9 cellular contexts compared by ENCODE assay signal in genomic region chr10:32953277-32953927, GRCh38. TPM values are rescaled to one million over a fixed set of nuclear protein-coding genes. Genes with fewer than 3 reads are reported as not detected.
DNase-seq lines count a peak whose midpoint lies in the region; ATAC-seq and TF ChIP-seq lines count a peak whose summit lies in the region.
"Had no signal": no experiment of that assay in that cellular context is flagged by ENCODE, and none has a peak within 500 bp of the region (broad histone marks: within the 10 kb centered on the region; RNA-seq: fewer than 3 reads in every experiment).

No MANE protein-coding gene starts in this region.

- H3K4me1 ChIP-seq in Caco-2 (peaks cover 61% of the 10 kb centered on the region), neuronal stem cell (ENCODE audit: control insufficient read depth in 2 of 2, insufficient read depth in 1 of 2, low read depth in 1 of 2, low read length in 2 of 2) (peaks cover 14 to 21% of the 10 kb centered on the region in 2 donors)

- peak overlapping the region; percentile 14 for H3K27ac Mint-ChIP-seq in Caco-2 (ENCODE audit: unreplicated experiment)

- DNase-seq in Caco-2: no peak
- peak; percentile 75 for DNase-seq in RKO (ENCODE audit: low spot score)
- DNase-seq in epithelial cell of prostate (ENCODE audit: low read depth, low spot score): no peak
- no peak for DNase-seq in neuronal stem cell (ENCODE audit: low spot score)
- DNase-seq in activated naive CD4-positive, alpha-beta T cell treated with anti-CD3 and anti-CD28 coated beads, Interleukin-2, amount 50 U/mL, for 16 hours: no peak
- DNase-seq in T-helper 9 cell: no peak
- DNase-seq: dorsolateral prefrontal cortex had no signal

- no peak overlapping the region for H3K9ac ChIP-seq in neuronal stem cell (ENCODE audit: low read depth, low read length, poor library complexity)

- H3K18ac ChIP-seq in neuronal stem cell (ENCODE audit: low read length): no peak overlapping the region

- no TSS peak for BruUV-seq in Caco-2 (replicated peaks; lab: Mats Ljungman, UMichigan)

- H3K4me3 Mint-ChIP-seq in Caco-2 (ENCODE audit: unreplicated experiment): no peak overlapping the region

- H3K4ac ChIP-seq in neuronal stem cell (ENCODE audit: low read length): no peak overlapping the region

- H4K8ac ChIP-seq in neuronal stem cell (ENCODE audit: low read depth, low read length): no peak overlapping the region

- H3K79me1 ChIP-seq in neuronal stem cell (ENCODE audit: low read depth, low read length): peaks cover 4% of the 10 kb centered on the region

- peaks cover 64% of the 10 kb centered on the region for H3K4me1 Mint-ChIP-seq in Caco-2 (ENCODE audit: low read depth, unreplicated experiment)

- H3K27me3 ChIP-seq in Caco-2 (replicated peaks; ENCODE audit: control insufficient read depth, insufficient read depth, low read length): no peaks in the 10 kb centered on the region
- H3K27me3 ChIP-seq in neuronal stem cell (ENCODE audit: control insufficient read depth in 3 of 3, insufficient read depth in 3 of 3, low read depth in 1 of 3, low read length in 3 of 3): no peaks in the 10 kb centered on the region
- H3K27me3 ChIP-seq: dorsolateral prefrontal cortex had no signal

- H2AK5ac ChIP-seq in neuronal stem cell (ENCODE audit: low read depth, low read length): no peak overlapping the region

- H3K4me3 ChIP-seq in Caco-2 (ENCODE audit: low read depth, low read length) (no peak overlapping the region), neuronal stem cell (ENCODE audit: low read length in 2 of 2) (no peak overlapping the region)

- peaks cover 14% of the 10 kb centered on the region for H3K36me3 Mint-ChIP-seq in Caco-2 (ENCODE audit: insufficient read depth, unreplicated experiment)

- H3K27ac ChIP-seq in epithelial cell of prostate (peak overlapping the region; percentile 96), neuronal stem cell (replicated peaks; ENCODE audit: low read length) (no peak overlapping the region)

- no peak overlapping the region for H2BK15ac ChIP-seq in neuronal stem cell (ENCODE audit: low read length)

- H2BK5ac ChIP-seq in neuronal stem cell (ENCODE audit: low read length): no peak overlapping the region

- no peak overlapping the region for H4K91ac ChIP-seq in neuronal stem cell (ENCODE audit: low read depth, low read length, poor library complexity)

- CTCF ChIA-PET in Caco-2 (lab: Charles Lee): interaction anchor here (0.5 to 0.7 kb wide), 2 partner anchors 27 to 1702 kb away, joined by 3 read pairs; no protein-coding TSS in a partner anchor

- H3K9me3 Mint-ChIP-seq in Caco-2 (ENCODE audit: unreplicated experiment): no peaks in the 10 kb centered on the region

- no CpG with 5 or more reads among the region's 6 CpGs for WGBS in neuronal stem cell (ENCODE audit: extremely low coverage in 2 of 2, insufficient read length in 2 of 2, insufficient replicate concordance in 1 of 2), 2 donors

- ATAC-seq in HG02852 (IDR thresholded peaks at IDR 0.05; ENCODE audit: unreplicated experiment) (no peak), HG03039 (IDR thresholded peaks at IDR 0.05; ENCODE audit: unreplicated experiment) (no peak)

- no peaks in the 10 kb centered on the region for H3K9me3 ChIP-seq in Caco-2
- peaks cover 0 to 17% of the 10 kb centered on the region in 2 donors for H3K9me3 ChIP-seq in neuronal stem cell (replicated peaks in 1 of 2; ENCODE audit: control insufficient read depth in 2 of 2, insufficient read depth in 1 of 2, low read depth in 1 of 2, low read length in 2 of 2)

- no peak overlapping the region for H2BK12ac ChIP-seq in neuronal stem cell (ENCODE audit: low read length)

- no peak for TF ChIP-seq CTCF in Caco-2 (IDR thresholded peaks at IDR 0.05; ENCODE audit: insufficient read depth in 1 of 2, low read depth in 1 of 2, low read length in 1 of 2, severe bottlenecking in 1 of 2, unreplicated experiment in 1 of 2)

- H2AFZ ChIP-seq in neuronal stem cell (ENCODE audit: low read length): no peak overlapping the region

- H2BK120ac ChIP-seq in neuronal stem cell (ENCODE audit: low read depth, low read length): no peak overlapping the region

- H3K27me3 Mint-ChIP-seq in Caco-2 (ENCODE audit: insufficient read depth, unreplicated experiment): no peaks in the 10 kb centered on the region

- H3K36me3 ChIP-seq in Caco-2 (ENCODE audit: control insufficient read depth, insufficient read depth, low read length) (no peaks in the 10 kb centered on the region), neuronal stem cell (replicated peaks in 1 of 2; ENCODE audit: control insufficient read depth in 2 of 2, insufficient read depth in 2 of 2, low read length in 2 of 2) (peaks cover 0 to 28% of the 10 kb centered on the region in 2 donors)

- no peak overlapping the region for H3K23ac ChIP-seq in neuronal stem cell (ENCODE audit: low read depth, low read length, poor library complexity)

- intact Hi-C loops in Caco-2 (cut with micrococcal nuclease; ENCODE audit: unreplicated experiment): loop anchor here (10.0 kb wide), 1 partner anchor 311 kb away; no protein-coding TSS in a partner anchor

- H3K4me2 ChIP-seq in neuronal stem cell (ENCODE audit: insufficient read depth, low read length, poor library complexity, severe bottlenecking): peak overlapping the region; percentile 18

- POLR2A ChIA-PET in Caco-2 (lab: Charles Lee): interaction anchor here (1.1 kb wide), 1 partner anchor 27 kb away, joined by 3 read pairs; no protein-coding TSS in a partner anchor

- H3K14ac ChIP-seq in neuronal stem cell (ENCODE audit: low read length): no peak overlapping the region

RNA-seq across cellular contexts. Expression of gene ITGB1, which starts 4.6 kb away (rescaled TPM):
- 404 and 474 TPM in 2 replicates for total RNA-seq in Caco-2 (2022)
- polyA plus RNA-seq in neuronal stem cell (2013, experiment 1 of 2): 178 TPM
- 189 TPM for polyA plus RNA-seq in neuronal stem cell (2013, experiment 2 of 2)
